ENCODE assay signal across 1 cellular context in the genomic region with DNA sequence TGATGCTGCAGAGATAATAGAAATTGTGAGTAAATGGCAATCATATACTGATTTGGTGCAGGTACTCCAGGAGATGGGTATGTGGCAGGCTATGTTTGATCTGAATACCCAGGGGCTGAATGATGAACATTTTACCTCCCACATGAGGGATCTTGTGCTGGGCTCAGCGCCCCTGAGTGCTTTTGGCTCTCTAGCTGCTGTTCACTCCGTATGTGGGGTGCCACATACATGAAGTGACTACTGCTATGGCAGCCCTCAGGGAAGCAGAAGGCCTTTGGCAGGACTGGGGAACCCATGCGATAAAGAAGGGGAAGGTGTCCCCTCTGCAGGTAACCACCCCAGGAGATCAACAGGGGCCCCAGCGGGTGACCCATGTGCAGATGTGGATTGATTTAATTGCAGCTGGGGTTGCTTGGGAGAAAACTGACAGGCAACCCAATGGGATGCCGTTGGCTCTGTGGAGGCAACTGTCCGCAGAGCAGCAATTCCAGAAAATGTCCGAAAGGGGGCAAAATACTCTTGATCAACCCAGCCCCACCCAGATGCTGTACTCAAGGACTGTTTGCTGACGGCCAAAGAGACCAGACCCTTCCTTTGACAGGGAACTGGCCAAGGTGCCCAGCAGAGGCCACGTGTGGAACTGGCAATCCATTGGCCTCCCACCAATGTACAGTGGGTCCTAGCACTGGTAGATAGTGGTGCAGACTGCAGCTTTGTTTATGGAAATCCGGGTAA.
TF ChIP-seq lines count a peak whose summit lies in the region.

No MANE protein-coding gene starts in this region.

TF ChIP-seq in H1, 55 proteins besides CTCF, POLR2A, EP300 and RAD21:
- TF ChIP-seq, protein P1, sequence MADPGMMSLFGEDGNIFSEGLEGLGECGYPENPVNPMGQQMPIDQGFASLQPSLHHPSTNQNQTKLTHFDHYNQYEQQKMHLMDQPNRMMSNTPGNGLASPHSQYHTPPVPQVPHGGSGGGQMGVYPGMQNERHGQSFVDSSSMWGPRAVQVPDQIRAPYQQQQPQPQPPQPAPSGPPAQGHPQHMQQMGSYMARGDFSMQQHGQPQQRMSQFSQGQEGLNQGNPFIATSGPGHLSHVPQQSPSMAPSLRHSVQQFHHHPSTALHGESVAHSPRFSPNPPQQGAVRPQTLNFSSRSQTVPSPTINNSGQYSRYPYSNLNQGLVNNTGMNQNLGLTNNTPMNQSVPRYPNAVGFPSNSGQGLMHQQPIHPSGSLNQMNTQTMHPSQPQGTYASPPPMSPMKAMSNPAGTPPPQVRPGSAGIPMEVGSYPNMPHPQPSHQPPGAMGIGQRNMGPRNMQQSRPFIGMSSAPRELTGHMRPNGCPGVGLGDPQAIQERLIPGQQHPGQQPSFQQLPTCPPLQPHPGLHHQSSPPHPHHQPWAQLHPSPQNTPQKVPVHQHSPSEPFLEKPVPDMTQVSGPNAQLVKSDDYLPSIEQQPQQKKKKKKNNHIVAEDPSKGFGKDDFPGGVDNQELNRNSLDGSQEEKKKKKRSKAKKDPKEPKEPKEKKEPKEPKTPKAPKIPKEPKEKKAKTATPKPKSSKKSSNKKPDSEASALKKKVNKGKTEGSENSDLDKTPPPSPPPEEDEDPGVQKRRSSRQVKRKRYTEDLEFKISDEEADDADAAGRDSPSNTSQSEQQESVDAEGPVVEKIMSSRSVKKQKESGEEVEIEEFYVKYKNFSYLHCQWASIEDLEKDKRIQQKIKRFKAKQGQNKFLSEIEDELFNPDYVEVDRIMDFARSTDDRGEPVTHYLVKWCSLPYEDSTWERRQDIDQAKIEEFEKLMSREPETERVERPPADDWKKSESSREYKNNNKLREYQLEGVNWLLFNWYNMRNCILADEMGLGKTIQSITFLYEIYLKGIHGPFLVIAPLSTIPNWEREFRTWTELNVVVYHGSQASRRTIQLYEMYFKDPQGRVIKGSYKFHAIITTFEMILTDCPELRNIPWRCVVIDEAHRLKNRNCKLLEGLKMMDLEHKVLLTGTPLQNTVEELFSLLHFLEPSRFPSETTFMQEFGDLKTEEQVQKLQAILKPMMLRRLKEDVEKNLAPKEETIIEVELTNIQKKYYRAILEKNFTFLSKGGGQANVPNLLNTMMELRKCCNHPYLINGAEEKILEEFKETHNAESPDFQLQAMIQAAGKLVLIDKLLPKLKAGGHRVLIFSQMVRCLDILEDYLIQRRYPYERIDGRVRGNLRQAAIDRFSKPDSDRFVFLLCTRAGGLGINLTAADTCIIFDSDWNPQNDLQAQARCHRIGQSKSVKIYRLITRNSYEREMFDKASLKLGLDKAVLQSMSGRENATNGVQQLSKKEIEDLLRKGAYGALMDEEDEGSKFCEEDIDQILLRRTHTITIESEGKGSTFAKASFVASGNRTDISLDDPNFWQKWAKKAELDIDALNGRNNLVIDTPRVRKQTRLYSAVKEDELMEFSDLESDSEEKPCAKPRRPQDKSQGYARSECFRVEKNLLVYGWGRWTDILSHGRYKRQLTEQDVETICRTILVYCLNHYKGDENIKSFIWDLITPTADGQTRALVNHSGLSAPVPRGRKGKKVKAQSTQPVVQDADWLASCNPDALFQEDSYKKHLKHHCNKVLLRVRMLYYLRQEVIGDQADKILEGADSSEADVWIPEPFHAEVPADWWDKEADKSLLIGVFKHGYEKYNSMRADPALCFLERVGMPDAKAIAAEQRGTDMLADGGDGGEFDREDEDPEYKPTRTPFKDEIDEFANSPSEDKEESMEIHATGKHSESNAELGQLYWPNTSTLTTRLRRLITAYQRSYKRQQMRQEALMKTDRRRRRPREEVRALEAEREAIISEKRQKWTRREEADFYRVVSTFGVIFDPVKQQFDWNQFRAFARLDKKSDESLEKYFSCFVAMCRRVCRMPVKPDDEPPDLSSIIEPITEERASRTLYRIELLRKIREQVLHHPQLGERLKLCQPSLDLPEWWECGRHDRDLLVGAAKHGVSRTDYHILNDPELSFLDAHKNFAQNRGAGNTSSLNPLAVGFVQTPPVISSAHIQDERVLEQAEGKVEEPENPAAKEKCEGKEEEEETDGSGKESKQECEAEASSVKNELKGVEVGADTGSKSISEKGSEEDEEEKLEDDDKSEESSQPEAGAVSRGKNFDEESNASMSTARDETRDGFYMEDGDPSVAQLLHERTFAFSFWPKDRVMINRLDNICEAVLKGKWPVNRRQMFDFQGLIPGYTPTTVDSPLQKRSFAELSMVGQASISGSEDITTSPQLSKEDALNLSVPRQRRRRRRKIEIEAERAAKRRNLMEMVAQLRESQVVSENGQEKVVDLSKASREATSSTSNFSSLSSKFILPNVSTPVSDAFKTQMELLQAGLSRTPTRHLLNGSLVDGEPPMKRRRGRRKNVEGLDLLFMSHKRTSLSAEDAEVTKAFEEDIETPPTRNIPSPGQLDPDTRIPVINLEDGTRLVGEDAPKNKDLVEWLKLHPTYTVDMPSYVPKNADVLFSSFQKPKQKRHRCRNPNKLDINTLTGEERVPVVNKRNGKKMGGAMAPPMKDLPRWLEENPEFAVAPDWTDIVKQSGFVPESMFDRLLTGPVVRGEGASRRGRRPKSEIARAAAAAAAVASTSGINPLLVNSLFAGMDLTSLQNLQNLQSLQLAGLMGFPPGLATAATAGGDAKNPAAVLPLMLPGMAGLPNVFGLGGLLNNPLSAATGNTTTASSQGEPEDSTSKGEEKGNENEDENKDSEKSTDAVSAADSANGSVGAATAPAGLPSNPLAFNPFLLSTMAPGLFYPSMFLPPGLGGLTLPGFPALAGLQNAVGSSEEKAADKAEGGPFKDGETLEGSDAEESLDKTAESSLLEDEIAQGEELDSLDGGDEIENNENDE (IDR thresholded peaks at IDR 0.05; ENCODE audit: insufficient replicate concordance, low read length) = no peak
- TF ChIP-seq BRCA1 (IDR thresholded peaks at IDR 0.05; ENCODE audit: low read depth, low read length) = no peak
- TF ChIP-seq ASH2L (IDR thresholded peaks at IDR 0.05; ENCODE audit: low read length) = no peak
- TF ChIP-seq MAFK (IDR thresholded peaks at IDR 0.05; ENCODE audit: low read depth, low read length) = no peak
- 0 out of 4 replicates have a peak, but pooled peaks of 1 of the 2 experiments have one; percentile 51 for TF ChIP-seq SIN3A (conservative IDR thresholded peaks at IDR 0.05 in 1 of 2, IDR thresholded peaks at IDR 0.05 in 1 of 2; ENCODE audit: low read depth in 1 of 2, low read length in 2 of 2)
- no peak for TF ChIP-seq TAF1 (IDR thresholded peaks at IDR 0.05; ENCODE audit: low read depth, low read length)
- 0 out of 2 replicates have a peak, but pooled peaks have one; percentile 17 for TF ChIP-seq MAX (IDR thresholded peaks at IDR 0.05)
